ENCODE assay signal across 1 cellular context in the genomic region with DNA sequence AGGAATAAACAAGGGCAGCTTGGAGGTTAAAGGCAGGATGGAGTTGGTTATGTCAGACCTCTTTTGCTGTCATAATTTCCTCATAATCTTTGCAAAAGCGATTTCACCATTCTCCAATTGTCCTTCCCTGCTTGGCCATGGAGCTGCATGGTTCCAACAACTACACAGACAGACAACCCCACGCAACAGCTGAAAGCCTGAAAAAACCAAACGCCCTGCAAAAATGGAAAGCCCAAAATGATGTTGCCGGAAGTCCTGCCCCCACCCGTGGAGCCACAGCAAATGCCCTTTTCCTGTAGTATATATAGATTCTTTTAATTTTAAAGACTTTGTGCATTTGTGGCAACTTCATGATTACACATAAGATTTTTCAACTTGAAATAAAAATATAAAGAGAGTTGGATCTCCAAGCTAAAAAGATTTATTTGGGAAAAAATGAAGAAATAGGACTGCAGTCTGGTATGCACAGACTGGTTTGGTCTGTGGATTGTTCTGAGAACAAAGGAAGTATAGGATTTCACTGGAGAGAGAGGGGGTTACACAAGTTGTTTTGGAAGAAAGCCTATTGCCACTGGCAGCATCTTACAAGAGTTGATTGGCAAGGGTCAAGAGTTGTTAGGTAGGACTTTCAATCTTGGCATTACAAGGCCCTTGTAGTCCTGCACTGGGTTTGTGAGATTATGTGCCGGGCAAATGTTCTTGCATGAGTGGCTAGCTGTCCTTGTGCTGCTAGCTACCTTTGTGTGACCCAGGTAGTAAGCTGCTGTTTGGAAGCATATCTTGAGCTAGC.
TF ChIP-seq lines count a peak whose summit lies in the region.

No MANE protein-coding gene starts in this region.

TF ChIP-seq in GM23338, 12 proteins besides CTCF, POLR2A, EP300 and RAD21 (continued from another document):
- TF ChIP-seq, protein P1, sequence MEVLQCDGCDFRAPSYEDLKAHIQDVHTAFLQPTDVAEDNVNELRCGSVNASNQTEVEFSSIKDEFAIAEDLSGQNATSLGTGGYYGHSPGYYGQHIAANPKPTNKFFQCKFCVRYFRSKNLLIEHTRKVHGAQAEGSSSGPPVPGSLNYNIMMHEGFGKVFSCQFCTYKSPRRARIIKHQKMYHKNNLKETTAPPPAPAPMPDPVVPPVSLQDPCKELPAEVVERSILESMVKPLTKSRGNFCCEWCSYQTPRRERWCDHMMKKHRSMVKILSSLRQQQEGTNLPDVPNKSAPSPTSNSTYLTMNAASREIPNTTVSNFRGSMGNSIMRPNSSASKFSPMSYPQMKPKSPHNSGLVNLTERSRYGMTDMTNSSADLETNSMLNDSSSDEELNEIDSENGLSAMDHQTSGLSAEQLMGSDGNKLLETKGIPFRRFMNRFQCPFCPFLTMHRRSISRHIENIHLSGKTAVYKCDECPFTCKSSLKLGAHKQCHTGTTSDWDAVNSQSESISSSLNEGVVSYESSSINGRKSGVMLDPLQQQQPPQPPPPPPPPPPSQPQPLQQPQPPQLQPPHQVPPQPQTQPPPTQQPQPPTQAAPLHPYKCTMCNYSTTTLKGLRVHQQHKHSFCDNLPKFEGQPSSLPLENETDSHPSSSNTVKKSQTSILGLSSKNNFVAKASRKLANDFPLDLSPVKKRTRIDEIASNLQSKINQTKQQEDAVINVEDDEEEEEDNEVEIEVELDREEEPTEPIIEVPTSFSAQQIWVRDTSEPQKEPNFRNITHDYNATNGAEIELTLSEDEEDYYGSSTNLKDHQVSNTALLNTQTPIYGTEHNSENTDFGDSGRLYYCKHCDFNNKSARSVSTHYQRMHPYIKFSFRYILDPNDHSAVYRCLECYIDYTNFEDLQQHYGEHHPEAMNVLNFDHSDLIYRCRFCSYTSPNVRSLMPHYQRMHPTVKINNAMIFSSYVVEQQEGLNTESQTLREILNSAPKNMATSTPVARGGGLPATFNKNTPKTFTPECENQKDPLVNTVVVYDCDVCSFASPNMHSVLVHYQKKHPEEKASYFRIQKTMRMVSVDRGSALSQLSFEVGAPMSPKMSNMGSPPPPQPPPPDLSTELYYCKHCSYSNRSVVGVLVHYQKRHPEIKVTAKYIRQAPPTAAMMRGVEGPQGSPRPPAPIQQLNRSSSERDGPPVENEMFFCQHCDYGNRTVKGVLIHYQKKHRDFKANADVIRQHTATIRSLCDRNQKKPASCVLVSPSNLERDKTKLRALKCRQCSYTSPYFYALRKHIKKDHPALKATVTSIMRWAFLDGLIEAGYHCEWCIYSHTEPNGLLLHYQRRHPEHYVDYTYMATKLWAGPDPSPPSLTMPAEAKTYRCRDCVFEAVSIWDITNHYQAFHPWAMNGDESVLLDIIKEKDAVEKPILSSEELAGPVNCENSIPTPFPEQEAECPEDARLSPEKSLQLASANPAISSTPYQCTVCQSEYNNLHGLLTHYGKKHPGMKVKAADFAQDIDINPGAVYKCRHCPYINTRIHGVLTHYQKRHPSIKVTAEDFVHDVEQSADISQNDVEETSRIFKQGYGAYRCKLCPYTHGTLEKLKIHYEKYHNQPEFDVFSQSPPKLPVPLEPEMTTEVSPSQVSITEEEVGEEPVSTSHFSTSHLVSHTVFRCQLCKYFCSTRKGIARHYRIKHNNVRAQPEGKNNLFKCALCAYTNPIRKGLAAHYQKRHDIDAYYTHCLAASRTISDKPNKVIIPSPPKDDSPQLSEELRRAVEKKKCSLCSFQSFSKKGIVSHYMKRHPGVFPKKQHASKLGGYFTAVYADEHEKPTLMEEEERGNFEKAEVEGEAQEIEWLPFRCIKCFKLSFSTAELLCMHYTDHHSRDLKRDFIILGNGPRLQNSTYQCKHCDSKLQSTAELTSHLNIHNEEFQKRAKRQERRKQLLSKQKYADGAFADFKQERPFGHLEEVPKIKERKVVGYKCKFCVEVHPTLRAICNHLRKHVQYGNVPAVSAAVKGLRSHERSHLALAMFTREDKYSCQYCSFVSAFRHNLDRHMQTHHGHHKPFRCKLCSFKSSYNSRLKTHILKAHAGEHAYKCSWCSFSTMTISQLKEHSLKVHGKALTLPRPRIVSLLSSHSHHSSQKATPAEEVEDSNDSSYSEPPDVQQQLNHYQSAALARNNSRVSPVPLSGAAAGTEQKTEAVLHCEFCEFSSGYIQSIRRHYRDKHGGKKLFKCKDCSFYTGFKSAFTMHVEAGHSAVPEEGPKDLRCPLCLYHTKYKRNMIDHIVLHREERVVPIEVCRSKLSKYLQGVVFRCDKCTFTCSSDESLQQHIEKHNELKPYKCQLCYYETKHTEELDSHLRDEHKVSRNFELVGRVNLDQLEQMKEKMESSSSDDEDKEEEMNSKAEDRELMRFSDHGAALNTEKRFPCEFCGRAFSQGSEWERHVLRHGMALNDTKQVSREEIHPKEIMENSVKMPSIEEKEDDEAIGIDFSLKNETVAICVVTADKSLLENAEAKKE (CRISPR knock-in tag; IDR thresholded peaks at IDR 0.05): no peak
- TF ChIP-seq EZH2 (IDR thresholded peaks at IDR 0.05; ENCODE audit: low read depth, unreplicated experiment) (no peak), EZH2phosphoT487 (IDR thresholded peaks at IDR 0.05; ENCODE audit: unreplicated experiment) (no peak), REST (IDR thresholded peaks at IDR 0.05; ENCODE audit: unreplicated experiment) (no peak)
